ENCODE assay signal across 10 cellular contexts in genomic region chr6:4402477-4402976, GRCh38.
DNase-seq lines count a peak whose midpoint lies in the region; ATAC-seq, FAIRE-seq and TF ChIP-seq lines count a peak whose summit lies in the region.
"Had no signal": no experiment of that assay in that cellular context is flagged by ENCODE, and none has a peak within 500 bp of the region (broad histone marks: within the 10 kb centered on the region; RNA-seq: fewer than 3 reads in every experiment).

No MANE protein-coding gene starts in this region.

- BruUV-seq in Calu3 (replicated peaks; lab: Mats Ljungman, UMichigan): no TSS peak

- DNase-seq in Calu3 (no peak), SHP77 (lab: John Stamatoyannopoulos, UW) (peak; percentile 14 to 38), fibroblast of mammary gland (ENCODE audit: low read depth) (peak; percentile 88), pancreas (no peak), NCI-H1048 (lab: John Stamatoyannopoulos, UW) (no peak), NCI-H748 treated with DMSO at 0.1 percent for 48 hours (lab: John Stamatoyannopoulos, UW) (no peak)
- DNase-seq: GF-D8, T-helper 2 cell had no signal

- peak overlapping the region; percentile 7 for H3K4me3 Mint-ChIP-seq in Calu3 (ENCODE audit: low read depth, unreplicated experiment)

- H3K36me3 ChIP-seq in pancreas: no peaks in the 10 kb centered on the region

- H3K36me3 Mint-ChIP-seq in Calu3 (ENCODE audit: insufficient read depth, unreplicated experiment): no peaks in the 10 kb centered on the region

- no peaks in the 10 kb centered on the region for H3K27me3 ChIP-seq in pancreas

- peaks cover 3% of the 10 kb centered on the region for H3K9me3 Mint-ChIP-seq in Calu3 (ENCODE audit: low read depth, unreplicated experiment)

- ATAC-seq in pancreas: peak in 3 of 4 donors; percentile 51 to 75 (median 64)
- ATAC-seq in GM18498 (IDR thresholded peaks at IDR 0.05; ENCODE audit: unreplicated experiment): no peak
- no peak for ATAC-seq in HG03280 (IDR thresholded peaks at IDR 0.05; ENCODE audit: unreplicated experiment)

- H3K4me1 Mint-ChIP-seq in Calu3 (ENCODE audit: low read depth, unreplicated experiment): peaks cover 22% of the 10 kb centered on the region

- FAIRE-seq in pancreas (lab: Jason Lieb, UNC): no peak

- CTCF ChIA-PET in Calu3 (lab: Charles Lee): no interaction called here

- WGBS in pancreas, 2 donors: 34 to 41% methylated on average over 11 of the region's 11 CpGs

- H3K4me1 ChIP-seq in pancreas: no peaks in the 10 kb centered on the region

- intact Hi-C loops in Calu3 (cut with micrococcal nuclease; ENCODE audit: unreplicated experiment): no loop called here
- intact Hi-C loops in pancreas (cut with DNase I): no loop called here

- H3K27ac Mint-ChIP-seq in Calu3 (ENCODE audit: unreplicated experiment): peak overlapping the region; percentile 51

- H3K27me3 Mint-ChIP-seq in Calu3 (ENCODE audit: unreplicated experiment): no peaks in the 10 kb centered on the region

- no peaks in the 10 kb centered on the region for H3K9me3 ChIP-seq in pancreas

- H3K4me3 ChIP-seq in fibroblast of mammary gland (ENCODE audit: control insufficient read depth, low read depth, low read length) (no peak overlapping the region), pancreas (no peak overlapping the region)

- TF ChIP-seq CTCF in Calu3 (IDR thresholded peaks at IDR 0.05; ENCODE audit: unreplicated experiment) (no peak), fibroblast of mammary gland (conservative IDR thresholded peaks at IDR 0.05; ENCODE audit: control insufficient read depth, insufficient read depth, low read depth, low read length) (no peak), pancreas (IDR thresholded peaks at IDR 0.05) (no peak)

- no peak overlapping the region for H3K27ac ChIP-seq in pancreas

Comparison
In these comparisons a context has a peak if more than half of its experiments do, and no peak if none do; other contexts are left out.
1. DNase-seq: peak in SHP77 (2 of 2) and fibroblast of mammary gland (single experiment); none in Calu3 (single experiment), pancreas (0 of 6), NCI-H1048 (single experiment) and NCI-H748 treated with DMSO at 0.1 percent for 48 hours (single experiment).
2. ATAC-seq: peak in pancreas (3 of 4); none in GM18498 (single experiment) and HG03280 (single experiment).